ENCODE assay signal across 27 cellular contexts in genomic region chr14:35248476-35248788, GRCh38. TPM values are rescaled to one million over a fixed set of nuclear protein-coding genes. Genes with fewer than 3 reads are reported as not detected.
A peak's percentile ranks its signal among the peaks of the same experiment; 100 is the strongest.
DNase-seq lines count a peak whose midpoint lies in the region; ATAC-seq, FAIRE-seq and TF ChIP-seq lines count a peak whose summit lies in the region.
"Had no signal": no experiment of that assay in that cellular context is flagged by ENCODE, and none has a peak within 500 bp of the region (broad histone marks: within the 10 kb centered on the region; RNA-seq: fewer than 3 reads in every experiment).

No MANE protein-coding gene starts in this region.

- TF ChIP-seq EP300 in GM12878 (IDR thresholded peaks at IDR 0.05; ENCODE audit: borderline replicate concordance in 1 of 2, control insufficient read depth in 1 of 2, low read depth in 2 of 2, low read length in 2 of 2) = no peak

- ATAC-seq in activated naive CD8-positive, alpha-beta T cell treated with anti-CD3 and anti-CD28 coated beads, Interleukin-2, amount 50 U/mL, for 24 hours = no peak
- ATAC-seq in GM21786 (IDR thresholded peaks at IDR 0.05; ENCODE audit: unreplicated experiment) (peak; percentile 62), GM12878 (peak; percentile 51), GM21360 (IDR thresholded peaks at IDR 0.05; ENCODE audit: unreplicated experiment) (no peak)
- ATAC-seq: lower lobe of right lung; stimulated activated naive B cell treated with anti-CD40 and anti-IgM and Interleukin-4, amounts not matched to agents 10 μg/mL and 1 μg/mL and 100 μg/mL, for 72 hours had no signal

- no peaks in the 10 kb centered on the region for H4K20me1 ChIP-seq in GM12878 (ENCODE audit: control insufficient read depth, insufficient read depth)

- H3K27ac Mint-ChIP-seq in activated naive CD8-positive, alpha-beta T cell = peak overlapping the region; percentile 30
- H3K27ac Mint-ChIP-seq in activated naive CD8-positive, alpha-beta T cell treated with anti-CD3 and anti-CD28 coated beads, Interleukin-2, amount 50 U/mL, for 24 hours = no peak overlapping the region
- H3K27ac Mint-ChIP-seq: stimulated activated naive B cell treated with anti-CD40 and anti-IgM and Interleukin-4, amounts not matched to agents 10 μg/mL and 1 μg/mL and 100 μg/mL, for 72 hours had no signal

- FAIRE-seq in GM12878 (lab: Jason Lieb, UNC) = no peak
- FAIRE-seq: D721Med, islet of Langerhans had no signal

- peaks cover 7% of the 10 kb centered on the region for H3K36me3 Mint-ChIP-seq in activated naive CD8-positive, alpha-beta T cell
- H3K36me3 Mint-ChIP-seq in activated naive CD8-positive, alpha-beta T cell treated with anti-CD3 and anti-CD28 coated beads, Interleukin-2, amount 50 U/mL, for 24 hours (ENCODE audit: low read depth) = peaks cover 12% of the 10 kb centered on the region

- no peak for TF ChIP-seq CTCF in GM12878 (IDR thresholded peaks at IDR 0.05 in 2 of 3, conservative IDR thresholded peaks at IDR 0.05 in 1 of 3; ENCODE audit: control insufficient read depth in 2 of 3, extremely low read depth in 1 of 3, insufficient read depth in 1 of 3, low read depth in 3 of 3, low read length in 3 of 3)

- BruUV-seq in GM12878 (replicated peaks; lab: Mats Ljungman, UMichigan) = no TSS peak

- H3K4me3 ChIP-seq in GM12878 = no peak overlapping the region
- no peak overlapping the region for H3K4me3 ChIP-seq in thymus (ENCODE audit: low read length)
- H3K4me3 ChIP-seq: dorsolateral prefrontal cortex, lower lobe of right lung, PC-9, right atrium auricular region, testis had no signal

- H3K27ac ChIP-seq in GM12878 (ENCODE audit: control insufficient read depth, insufficient read depth) (no peak overlapping the region; the same call in 1 of the 2 replicates), thymus (ENCODE audit: low read depth) (peak overlapping the region; percentile 26)
- H3K27ac ChIP-seq: C4-2B, dorsolateral prefrontal cortex, epithelial cell of prostate, lower lobe of right lung, PC-9, right atrium auricular region, testis, VCaP had no signal

- CTCF ChIA-PET in GM12878 (lab: Yijun Ruan, JAX) = interaction anchor here (0.7 kb wide), 1 partner anchor 441 kb away, joined by 3 read pairs; no protein-coding TSS in a partner anchor

- POLR2A ChIA-PET in GM12878 (lab: Charles Lee) = no interaction called here

- peaks cover 0 to 2% of the 10 kb centered on the region in 2 experiments; a peak in 1 of 4 replicates for H3K36me3 ChIP-seq in GM12878 (ENCODE audit: control insufficient read depth in 2 of 2, insufficient read depth in 2 of 2, low read length in 1 of 2)
- H3K36me3 ChIP-seq in thymus (ENCODE audit: control insufficient read depth, insufficient read depth) = no peaks in the 10 kb centered on the region
- H3K36me3 ChIP-seq: lower lobe of right lung, right atrium auricular region had no signal

- peaks cover 11% of the 10 kb centered on the region for H3K4me1 Mint-ChIP-seq in activated naive CD8-positive, alpha-beta T cell (ENCODE audit: low read depth)
- peaks cover 39% of the 10 kb centered on the region for H3K4me1 Mint-ChIP-seq in activated naive CD8-positive, alpha-beta T cell treated with anti-CD3 and anti-CD28 coated beads, Interleukin-2, amount 50 U/mL, for 24 hours

- no peaks in the 10 kb centered on the region for H3K27me3 ChIP-seq in GM12878 (replicated peaks in 1 of 2; ENCODE audit: control insufficient read depth in 2 of 2, insufficient read depth in 2 of 2, low read length in 1 of 2)
- H3K27me3 ChIP-seq in thymus (ENCODE audit: control insufficient read depth, insufficient read depth) = no peaks in the 10 kb centered on the region
- H3K27me3 ChIP-seq: dorsolateral prefrontal cortex, right atrium auricular region, testis had no signal

- no peaks in the 10 kb centered on the region for H3K27me3 Mint-ChIP-seq in activated naive CD8-positive, alpha-beta T cell
- H3K27me3 Mint-ChIP-seq in activated naive CD8-positive, alpha-beta T cell treated with anti-CD3 and anti-CD28 coated beads, Interleukin-2, amount 50 U/mL, for 24 hours = no peaks in the 10 kb centered on the region
- H3K27me3 Mint-ChIP-seq: stimulated activated naive B cell treated with anti-CD40 and anti-IgM and Interleukin-4, amounts not matched to agents 10 μg/mL and 1 μg/mL and 100 μg/mL, for 72 hours had no signal

- no peak for DNase-seq in activated naive CD8-positive, alpha-beta T cell treated with anti-CD3 and anti-CD28 coated beads, Interleukin-2, amount 50 U/mL, for 24 hours
- DNase-seq in GM12878 (ENCODE audit: low read depth, low spot score) (no peak), DMS79 treated with DMSO at 0.1 percent for 48 hours (lab: John Stamatoyannopoulos, UW) (no peak)
- no peak for DNase-seq in activated CD8-positive, alpha-beta memory T cell treated with anti-CD3 and anti-CD28 coated beads, Interleukin-2, amount 50 U/mL, for 4 hours
- DNase-seq: activated CD4-positive, alpha-beta T cell treated with anti-CD3 and anti-CD28 coated beads, Interleukin-2, amount 50 U/mL, for 4 hours; activated naive CD4-positive, alpha-beta T cell; anterior cingulate cortex; dorsolateral prefrontal cortex; foreskin fibroblast; KG1; lower lobe of right lung; NCI-H1048; NCI-H2029; NCI-H82; PC-9; stimulated activated naive B cell treated with anti-CD40 and anti-IgM and Interleukin-4, amounts not matched to agents 10 μg/mL and 1 μg/mL and 100 μg/mL, for 72 hours; testis had no signal

- TF ChIP-seq POLR2A in GM12878 (IDR thresholded peaks at IDR 0.05; ENCODE audit: low read depth, low read length) = no peak

- RAD21 ChIA-PET in GM12878 (lab: Charles Lee; ENCODE audit: unreplicated experiment) = interaction anchor here (1.1 kb wide), 1 partner anchor 19 kb away, joined by 3 read pairs; no protein-coding TSS in a partner anchor

- H3K4me2 ChIP-seq in GM12878 (ENCODE audit: control insufficient read depth, insufficient read depth) = no peak overlapping the region
- H3K4me2 ChIP-seq: PC-9 had no signal

- no peaks in the 10 kb centered on the region for H3K9me3 Mint-ChIP-seq in activated naive CD8-positive, alpha-beta T cell (ENCODE audit: low read depth)
- no peaks in the 10 kb centered on the region for H3K9me3 Mint-ChIP-seq in activated naive CD8-positive, alpha-beta T cell treated with anti-CD3 and anti-CD28 coated beads, Interleukin-2, amount 50 U/mL, for 24 hours
- H3K9me3 Mint-ChIP-seq: stimulated activated naive B cell treated with anti-CD40 and anti-IgM and Interleukin-4, amounts not matched to agents 10 μg/mL and 1 μg/mL and 100 μg/mL, for 72 hours had no signal

- TF ChIP-seq RAD21 in GM12878 (IDR thresholded peaks at IDR 0.05; ENCODE audit: insufficient read depth, low read depth, low read length) = no peak

- H2AFZ ChIP-seq in GM12878 (ENCODE audit: control insufficient read depth, low read depth, low read length) = no peak overlapping the region
- H2AFZ ChIP-seq: PC-9 had no signal

- SMC1A ChIA-PET in GM12878 (lab: Charles Lee; ENCODE audit: uncharacterized antibody, unreplicated experiment) = interaction anchor here (0.7 to 1.3 kb wide), 3 partner anchors 86 to 157 kb away, joined by 3 to 7 read pairs (median 3); no protein-coding TSS in a partner anchor

- H3K9me3 ChIP-seq in GM12878 (replicated peaks; ENCODE audit: control insufficient read depth, insufficient read depth, low read length) = no peaks in the 10 kb centered on the region
- no peaks in the 10 kb centered on the region for H3K9me3 ChIP-seq in thymus (ENCODE audit: control insufficient read depth)
- H3K9me3 ChIP-seq: lower lobe of right lung, right atrium auricular region, testis had no signal

- in situ Hi-C loops in GM12878 (cut with MboI) = no loop called here

- H3K4me1 ChIP-seq in GM12878 (ENCODE audit: control insufficient read depth, insufficient read depth, low read length) (peaks cover 19% of the 10 kb centered on the region), thymus (ENCODE audit: control insufficient read depth, insufficient read depth, low read length) (peaks cover 2% of the 10 kb centered on the region)
- H3K4me1 ChIP-seq: lower lobe of right lung, right atrium auricular region, testis had no signal

- no peaks in the 10 kb centered on the region for H3K79me2 ChIP-seq in GM12878 (ENCODE audit: control insufficient read depth, insufficient read depth, low read length)

- intact Hi-C loops in GM12878 (cut with micrococcal nuclease; ENCODE audit: unreplicated experiment) = no loop called here

- H3K9ac ChIP-seq in GM12878 (ENCODE audit: control insufficient read depth, insufficient read depth, low read length) = no peak overlapping the region

- H3K4me3 Mint-ChIP-seq in activated naive CD8-positive, alpha-beta T cell = no peak overlapping the region
- no peak overlapping the region for H3K4me3 Mint-ChIP-seq in activated naive CD8-positive, alpha-beta T cell treated with anti-CD3 and anti-CD28 coated beads, Interleukin-2, amount 50 U/mL, for 24 hours
- H3K4me3 Mint-ChIP-seq: stimulated activated naive B cell treated with anti-CD40 and anti-IgM and Interleukin-4, amounts not matched to agents 10 μg/mL and 1 μg/mL and 100 μg/mL, for 72 hours had no signal

TF ChIP-seq in GM12878, 131 proteins besides CTCF, POLR2A, EP300 and RAD21 (continues in another document):
- TF ChIP-seq EGR1 (IDR thresholded peaks at IDR 0.05; ENCODE audit: borderline replicate concordance in 1 of 2, low read depth in 2 of 2, low read length in 2 of 2) = no peak

RNA-seq across cellular contexts. Expression of gene PSMA6, which starts 43.8 kb away (rescaled TPM):
- 69.2 and 72.9 TPM in 2 replicates for total RNA-seq in GM12878 (2013; cell fraction: nucleolus; rRNA removed)
- 267 and 276 TPM in 2 replicates for total RNA-seq in GM12878 (2014; rRNA removed)
- 349 and 352 TPM in 2 replicates for total RNA-seq in GM12878 (2014; rRNA removed; fragmentation: Illumina TruSeq; extraction: Trizol)
- total RNA-seq in GM12878 (2021) = 347 and 354 TPM in 2 replicates
- 179 TPM for polyA plus RNA-seq in GM12878 (2011; ENCODE audit: low read depth)
- 393 and 528 TPM in 2 replicates for polyA plus RNA-seq in GM12878 (2011; rRNA removed)
- 210 and 221 TPM in 2 replicates for polyA plus RNA-seq in GM12878 (2011; cell fraction: cytosol; rRNA removed)
- 139 and 145 TPM in 2 replicates for polyA plus RNA-seq in GM12878 (2011; cell fraction: nucleus; rRNA removed)
- 231 and 266 TPM in 2 replicates for polyA plus RNA-seq in GM12878 (2012)
- polyA plus RNA-seq in GM12878 (2014; fragmentation: Illumina TruSeq; extraction: Trizol) = 411 and 494 TPM in 2 replicates
- 1,000 to 10,000 TPM; 1,136 to 1,363 TPM for polyA plus RNA-seq in GM12878 (2014; fragmentation: Nextera tagmentation; extraction: Ambion mirVana)
- 284 and 356 TPM in 2 replicates for polyA plus RNA-seq in GM12878 (2014; rRNA removed)
- polyA plus RNA-seq in GM12878 (2016; fragmentation: Nextera tagmentation; extraction: Ambion mirVana) = 100 to 1,000 TPM; 712 to 730 TPM
- polyA minus RNA-seq in GM12878 (2011; rRNA and poly(A)+ RNA removed) = 110 and 131 TPM in 2 replicates
- polyA minus RNA-seq in GM12878 (2011; cell fraction: cytosol; rRNA and poly(A)+ RNA removed) = 61.2 and 69.3 TPM in 2 replicates
- 29.9 and 39.8 TPM in 2 replicates for polyA minus RNA-seq in GM12878 (2011; cell fraction: nucleus; rRNA and poly(A)+ RNA removed)
- 206 TPM for polyA plus RNA-seq in thymus

Comparison
In these comparisons a context has a peak if more than half of its experiments do, and no peak if none do; other contexts are left out.
1. ATAC-seq: peak in GM21786 (single experiment) and GM12878 (single experiment); none in activated naive CD8-positive, alpha-beta T cell treated with anti-CD3 and anti-CD28 coated beads, Interleukin-2, amount 50 U/mL, for 24 hours (single experiment) and GM21360 (single experiment).